ENCODE assay signal across 5 cellular contexts in the genomic region with DNA sequence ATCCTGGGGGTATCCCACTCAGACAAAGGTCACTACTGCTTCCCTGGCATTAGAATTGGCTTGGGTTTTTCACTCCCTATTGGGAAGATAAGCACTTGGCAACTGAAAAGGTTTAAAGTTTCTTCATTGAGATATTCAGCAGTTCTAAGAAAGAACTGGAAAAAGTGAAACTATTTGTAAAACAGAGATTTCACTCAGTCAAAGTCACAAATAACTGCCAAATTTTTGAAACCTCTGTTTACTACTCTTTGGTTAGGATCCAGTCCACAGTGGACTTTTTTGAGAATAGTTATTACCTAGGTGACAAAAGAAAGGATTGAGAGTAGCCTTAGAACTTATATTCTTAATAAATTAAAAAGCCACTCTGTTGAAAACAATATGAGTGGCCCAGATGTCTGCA.
"Had no signal": no experiment of that assay in that cellular context is flagged by ENCODE, and none has a peak within 500 bp of the region (broad histone marks: within the 10 kb centered on the region; RNA-seq: fewer than 3 reads in every experiment).

No MANE protein-coding gene starts in this region.

- H3K27me3 Mint-ChIP-seq: IgD-negative memory B cell had no signal

- H3K27ac Mint-ChIP-seq: GM23338, H9, IgD-negative memory B cell had no signal

- H3K4me3 ChIP-seq: GM23338 had no signal

- H3K9me3 Mint-ChIP-seq: GM23338, H9, IgD-negative memory B cell had no signal

- DNase-seq: H9, HCEC 1CT, KBM-7 had no signal

- H3K4me3 Mint-ChIP-seq: GM23338, H9, IgD-negative memory B cell had no signal

- ATAC-seq: GM23338 had no signal

- H3K4me1 Mint-ChIP-seq: GM23338, H9, IgD-negative memory B cell had no signal

- H3K36me3 Mint-ChIP-seq: IgD-negative memory B cell had no signal
